ENCODE assay signal across 16 cellular contexts in the genomic region with DNA sequence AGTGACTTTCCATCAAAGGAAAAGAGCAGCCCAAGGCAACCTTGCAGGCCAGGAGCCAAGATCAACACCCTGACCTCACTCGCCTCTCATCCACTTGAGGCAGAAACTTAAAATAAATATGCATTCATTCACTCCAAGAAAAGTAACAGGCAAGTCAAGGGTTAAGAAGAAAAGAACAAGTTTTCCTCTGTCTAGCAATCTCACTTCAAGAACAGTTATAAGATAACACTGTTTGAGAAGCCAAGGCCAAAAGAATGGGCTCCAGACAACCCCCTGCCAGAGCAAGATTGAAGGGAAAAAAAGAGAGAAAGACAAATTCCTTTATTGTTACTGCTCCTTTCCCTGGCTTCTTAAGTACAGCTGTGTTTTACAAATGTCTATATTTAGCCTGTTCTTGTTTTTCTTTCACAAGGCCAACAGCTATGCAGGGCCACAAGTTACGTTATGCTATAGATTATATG. TPM values are rescaled to one million over a fixed set of nuclear protein-coding genes. Genes with fewer than 3 reads are reported as not detected.
DNase-seq lines count a peak whose midpoint lies in the region; ATAC-seq and TF ChIP-seq lines count a peak whose summit lies in the region.
"Had no signal": no experiment of that assay in that cellular context is flagged by ENCODE, and none has a peak within 500 bp of the region (broad histone marks: within the 10 kb centered on the region; RNA-seq: fewer than 3 reads in every experiment).

No MANE protein-coding gene starts in this region.

- in situ Hi-C loops in IMR-90 (cut with MboI; ENCODE audit: low sequenced_read_pairs) = loop anchor here (25.0 kb wide), 1 partner anchor 402 kb away; no protein-coding TSS in a partner anchor

- H3K27ac ChIP-seq in IMR-90 (ENCODE audit: insufficient read depth, low read length) (no peak overlapping the region), mesendoderm (ENCODE audit: low read depth, low read length) (peak overlapping the region; percentile 81), dorsolateral prefrontal cortex (no peak overlapping the region)
- H3K27ac ChIP-seq: psoas muscle, SK-N-MC, upper lobe of right lung had no signal

- no peak overlapping the region for H2BK20ac ChIP-seq in IMR-90 (ENCODE audit: low read depth, low read length)

- BruUV-seq in IMR-90 (replicated peaks; lab: Mats Ljungman, UMichigan) = no TSS peak

- H3K27me3 ChIP-seq in IMR-90 (ENCODE audit: control insufficient read depth, insufficient read depth, low read length) (no peaks in the 10 kb centered on the region), mesendoderm (ENCODE audit: insufficient read depth, low read length, poor library complexity) (no peaks in the 10 kb centered on the region), dorsolateral prefrontal cortex (no peaks in the 10 kb centered on the region)
- H3K27me3 ChIP-seq: BE2C, upper lobe of right lung had no signal

- no peak for TF ChIP-seq RAD21 in IMR-90 (IDR thresholded peaks at IDR 0.05; ENCODE audit: low read length)

- no peak for TF ChIP-seq POLR2A in IMR-90 (IDR thresholded peaks at IDR 0.05; ENCODE audit: low read depth, low read length)

- H3K36me3 ChIP-seq in IMR-90 (ENCODE audit: control insufficient read depth, insufficient read depth, low read length) (no peaks in the 10 kb centered on the region), mesendoderm (ENCODE audit: control insufficient read depth, insufficient read depth, low read length) (no peaks in the 10 kb centered on the region)
- H3K36me3 ChIP-seq: BE2C, upper lobe of right lung had no signal

- dilution Hi-C loops in IMR-90 (cut with HindIII; ENCODE audit: low sequenced_read_pairs, unreplicated experiment) = no loop called here

- peaks cover 10% of the 10 kb centered on the region for H3K4me1 ChIP-seq in IMR-90 (ENCODE audit: control insufficient read depth, insufficient read depth, low read length)
- H3K4me1 ChIP-seq in mesendoderm (ENCODE audit: control insufficient read depth, low read depth, low read length) = peaks cover 9% of the 10 kb centered on the region

- H2AK5ac ChIP-seq in IMR-90 (ENCODE audit: low read depth, low read length) (no peak overlapping the region), mesendoderm (ENCODE audit: low read length) (no peak overlapping the region)

- CTCF ChIA-PET in AG04449 (lab: Yijun Ruan, JAX) = interaction anchor here (0.9 to 6.3 kb wide), 8 partner anchors 15 to 218 kb away, joined by 3 to 70 read pairs (median 22); a partner anchor contains a TSS
- CTCF ChIA-PET in IMR-90 (lab: Yijun Ruan, JAX) = interaction anchor here (1.0 to 1.5 kb wide), 2 partner anchors 39 to 109 kb away, joined by 3 read pairs; a partner anchor contains a TSS

- H3K4me3 Mint-ChIP-seq in brain = no peak overlapping the region

- H2AFZ ChIP-seq in IMR-90 (replicated peaks; ENCODE audit: low read length, poor library complexity) = no peak overlapping the region

- POLR2A ChIA-PET in AG04449 (lab: Yijun Ruan, JAX) (interaction anchor here (0.9 to 1.7 kb wide), 2 partner anchors 96 to 214 kb away, joined by 4 read pairs; no protein-coding TSS in a partner anchor), IMR-90 (lab: Charles Lee; ENCODE audit: unreplicated experiment) (no interaction called here)

- no peak for TF ChIP-seq CTCF in AG04449 (IDR thresholded peaks at IDR 0.05; ENCODE audit: insufficient read depth, low read length, missing control alignments)
- no peak for TF ChIP-seq CTCF in IMR-90 (conservative IDR thresholded peaks at IDR 0.05; ENCODE audit: low read depth, low read length)
- TF ChIP-seq CTCF in brain (conservative IDR thresholded peaks at IDR 0.05) = no peak
- TF ChIP-seq CTCF in dorsolateral prefrontal cortex (IDR thresholded peaks at IDR 0.05 in 54 of 56, conservative IDR thresholded peaks at IDR 0.05 in 2 of 56; ENCODE audit: low read depth in 1 of 56, partially characterized antibody in 56 of 56) = no peak

- no peak overlapping the region for H4K91ac ChIP-seq in IMR-90 (ENCODE audit: insufficient read depth, low read depth, low read length)

- peaks cover 4% of the 10 kb centered on the region for H3K9me1 ChIP-seq in IMR-90 (ENCODE audit: insufficient read depth, low read length)

- peak overlapping the region; percentile 15 for H2AK9ac ChIP-seq in IMR-90 (replicated peaks; ENCODE audit: low read depth, low read length, poor library complexity)

- H4K20me1 ChIP-seq in IMR-90 (ENCODE audit: insufficient read depth, low read length) = no peaks in the 10 kb centered on the region

- H3K18ac ChIP-seq in IMR-90 (ENCODE audit: low read depth, low read length) = no peak overlapping the region
- no peak overlapping the region for H3K18ac ChIP-seq in mesendoderm (ENCODE audit: low read length)

- H4K5ac ChIP-seq in IMR-90 (ENCODE audit: low read depth, low read length) = no peak overlapping the region
- H4K5ac ChIP-seq in mesendoderm (ENCODE audit: low read length) = no peak overlapping the region

- H2BK15ac ChIP-seq in IMR-90 (ENCODE audit: low read depth, low read length) = no peak overlapping the region
- H2BK15ac ChIP-seq in mesendoderm (replicated peaks; ENCODE audit: low read depth) = no peak overlapping the region

- H3K4ac ChIP-seq in IMR-90 (ENCODE audit: low read depth, low read length) (peak overlapping the region; percentile 56; the same call in 1 of the 2 replicates), mesendoderm (ENCODE audit: low read depth, low read length) (no peak overlapping the region)

- H3K36me3 Mint-ChIP-seq in brain = no peaks in the 10 kb centered on the region

- H2BK120ac ChIP-seq in IMR-90 (ENCODE audit: low read depth, low read length) (peak overlapping the region; percentile 16; the same call in 1 of the 2 replicates), mesendoderm (ENCODE audit: low read depth, low read length) (no peak overlapping the region)

- intact Hi-C loops in IMR-90 (cut with micrococcal nuclease) = loop anchor here (5.0 to 10.0 kb wide), 2 partner anchors 107 to 304 kb away; a partner anchor contains a TSS
- intact Hi-C loops in dorsolateral prefrontal cortex (cut with DNase I) = no loop called here
- intact Hi-C loops in posterior vena cava (cut with DNase I) = no loop called here

- H3K79me1 ChIP-seq in IMR-90 (ENCODE audit: low read depth in 1 of 2, low read length in 2 of 2) (no peaks in the 10 kb centered on the region), mesendoderm (ENCODE audit: low read length) (no peaks in the 10 kb centered on the region)

- no peaks in the 10 kb centered on the region for H3K79me2 ChIP-seq in mesendoderm (ENCODE audit: control insufficient read depth, insufficient read depth, low read length)

- H3K27me3 Mint-ChIP-seq in brain = peaks cover 7% of the 10 kb centered on the region

- 0% methylated on average over 1 of the region's 2 CpGs; no CpG with 5 or more reads in 1 of the 2 experiments for WGBS in IMR-90 (ENCODE audit: extremely low coverage in 2 of 2, insufficient read length in 1 of 2), 2 experiments
- no CpG with 5 or more reads among the region's 2 CpGs for WGBS in mesendoderm (ENCODE audit: extremely low coverage, insufficient coverage, low lambda C conversion rate)

- H3K9me3 Mint-ChIP-seq in brain = peaks cover 0 to 7% (median 2%) of the 10 kb centered on the region in 5 experiments

- H3K4me3 ChIP-seq in AG04449 (ENCODE audit: low read depth, low read length) = no peak overlapping the region
- no peak overlapping the region for H3K4me3 ChIP-seq in IMR-90 (ENCODE audit: insufficient read depth, low read depth, low read length)
- H3K4me3 ChIP-seq in mesendoderm (ENCODE audit: low read length) = no peak overlapping the region
- H3K4me3 ChIP-seq in dorsolateral prefrontal cortex = no peak overlapping the region
- H3K4me3 ChIP-seq: psoas muscle, SK-N-MC, upper lobe of right lung had no signal

- no peak overlapping the region for H4K8ac ChIP-seq in IMR-90 (ENCODE audit: low read depth in 2 of 2, low read length in 2 of 2)
- no peak overlapping the region for H4K8ac ChIP-seq in mesendoderm (ENCODE audit: low read depth, low read length)

- peak overlapping the region in 3 of 5 experiments; percentile 14 to 46 (median 46) for H3K27ac Mint-ChIP-seq in brain

- H3K4me1 Mint-ChIP-seq in brain = peaks cover 82% of the 10 kb centered on the region

- H3K4me2 ChIP-seq in IMR-90 (ENCODE audit: low read depth, low read length) = peak overlapping the region; percentile 32; the same call in 1 of the 2 replicates
- no peak overlapping the region for H3K4me2 ChIP-seq in mesendoderm (ENCODE audit: low read length)

- H3K23ac ChIP-seq in IMR-90 (ENCODE audit: low read depth, low read length) = no peak overlapping the region
- H3K23ac ChIP-seq in mesendoderm (ENCODE audit: low read length) = no peak overlapping the region

- ATAC-seq in IMR-90 (ENCODE audit: low read depth) (peak; percentile 68), HG02588 (IDR thresholded peaks at IDR 0.05; ENCODE audit: unreplicated experiment) (no peak)
- ATAC-seq: esophagus mucosa, upper lobe of right lung had no signal

- H2BK5ac ChIP-seq in IMR-90 (ENCODE audit: low read depth, low read length, poor library complexity, severe bottlenecking) (peak overlapping the region; percentile 35), mesendoderm (ENCODE audit: low read length) (peak overlapping the region; percentile 91)

- DNase-seq in AG04449 (ENCODE audit: low read depth, low spot score) (peak; percentile 70), IMR-90 (peak; percentile 66), mesendoderm (peak; percentile 69), dorsolateral prefrontal cortex (no peak), posterior vena cava (ENCODE audit: low spot score) (no peak), Kasumi-1 (lab: John Stamatoyannopoulos, UW) (no peak)
- DNase-seq: activated naive CD4-positive, alpha-beta T cell treated with Interleukin-2 at 50 U/mL for 16 hours; BE2C; NCI-H2081 treated with DMSO at 0.1 percent for 48 hours; psoas muscle; stimulated activated CD4-positive, alpha-beta T cell treated with anti-CD3 and anti-CD28 coated beads, Interleukin-2, amount 100 ng/mL, for 24 hours; upper lobe of right lung had no signal

- no peak overlapping the region for H3K9ac ChIP-seq in IMR-90 (ENCODE audit: low read depth, low read length)
- H3K9ac ChIP-seq in mesendoderm (ENCODE audit: low read length) = no peak overlapping the region

- no peak overlapping the region for H3K14ac ChIP-seq in IMR-90 (replicated peaks; ENCODE audit: low read depth, low read length)

- no peak overlapping the region for H3K56ac ChIP-seq in IMR-90 (ENCODE audit: extremely low read depth, insufficient read depth, low read length)
- H3K56ac ChIP-seq in mesendoderm (ENCODE audit: low read length) = peak overlapping the region; percentile 22

- H3K9me3 ChIP-seq in IMR-90 (ENCODE audit: control insufficient read depth, insufficient read depth, low read length) = no peaks in the 10 kb centered on the region
- H3K9me3 ChIP-seq: BE2C, psoas muscle, upper lobe of right lung had no signal

RNA-seq across cellular contexts. Expression of a gene that starts 15.7 kb away (rescaled TPM):
- total RNA-seq in IMR-90 (2012; rRNA removed) = under 0.01 TPM in 1 of 2 replicates, not detected in the other
- 0.10 TPM in 2 replicates for polyA plus RNA-seq in IMR-90 (2012; rRNA removed)
- not detected in 2 replicates for polyA plus RNA-seq in IMR-90 (2012; cell fraction: cytosol; rRNA removed)
- 0.32 and 0.66 TPM in 2 replicates for polyA plus RNA-seq in IMR-90 (2012; cell fraction: nucleus; rRNA removed; ENCODE audit: low replicate concordance)
- not detected for polyA plus RNA-seq in brain (ENCODE audit: insufficient read depth, low read depth, low replicate concordance)
- 0.25 TPM for polyA plus RNA-seq in mesendoderm (2013, experiment 1 of 2)
- 0.25 TPM for polyA plus RNA-seq in mesendoderm (2013, experiment 2 of 2)
- 1 to 10 TPM in 111 of 120 experiments, under 1 TPM in 9; 0.43 to 7.9 (median 2.3) TPM for total RNA-seq in dorsolateral prefrontal cortex
- under 1 TPM; 0.24 to 0.32 TPM for total RNA-seq in posterior vena cava
- total RNA-seq: upper lobe of right lung had no signal

Comparison
In these comparisons a context has a peak if more than half of its experiments do, and no peak if none do; other contexts are left out.
1. DNase-seq: peak in AG04449 (single experiment), IMR-90 (single experiment) and mesendoderm (single experiment); none in dorsolateral prefrontal cortex (0 of 10), posterior vena cava (single experiment) and Kasumi-1 (0 of 2).